In genomic region chr3:111695584-111696213, GRCh38 we compare ENCODE assay signal across 9 cellular contexts. TPM values are rescaled to one million over a fixed set of nuclear protein-coding genes. Genes with fewer than 3 reads are reported as not detected.
DNase-seq lines count a peak whose midpoint lies in the region; ATAC-seq, FAIRE-seq and TF ChIP-seq lines count a peak whose summit lies in the region.
"Had no signal": no experiment of that assay in that cellular context is flagged by ENCODE, and none has a peak within 500 bp of the region (broad histone marks: within the 10 kb centered on the region; RNA-seq: fewer than 3 reads in every experiment).

No MANE protein-coding gene starts in this region.

- DNase-seq in HepG2 (ENCODE audit: low spot score) (peak; percentile 15), right lobe of liver (no peak), SW 1271 (lab: John Stamatoyannopoulos, UW) (peak; percentile 23 to 85), fibroblast of mammary gland (ENCODE audit: low read depth) (peak; percentile 79), urothelium cell line (ENCODE audit: low spot score) (peak; percentile 63), NCI-H187 treated with DMSO at 0.1 percent for 48 hours (lab: John Stamatoyannopoulos, UW) (no peak), NCI-H1694 treated with DMSO at 0.1 percent for 48 hours (lab: John Stamatoyannopoulos, UW) (no peak)

- no peaks in the 10 kb centered on the region for H3K36me3 ChIP-seq in HepG2 (replicated peaks in 1 of 2; ENCODE audit: control insufficient read depth in 1 of 2, insufficient read depth in 2 of 2, low read length in 2 of 2)
- H3K36me3 ChIP-seq in right lobe of liver, result no peaks in the 10 kb centered on the region
- H3K36me3 ChIP-seq: gastroesophageal sphincter had no signal

- TF ChIP-seq EP300 in HepG2 (IDR thresholded peaks at IDR 0.05; ENCODE audit: low read depth in 2 of 2, low read length in 2 of 2) (no peak), HepG2 (CRISPR knock-in tag; IDR thresholded peaks at IDR 0.05; ENCODE audit: borderline replicate concordance) (no peak)

- no peak for FAIRE-seq in HepG2 (lab: Jason Lieb, UNC)
- FAIRE-seq in urothelium cell line (lab: Jason Lieb, UNC), result peak; percentile 65

- no TSS peak for BruUV-seq in HepG2 (replicated peaks; lab: Mats Ljungman, UMichigan)

- no peaks in the 10 kb centered on the region for H3K79me2 ChIP-seq in HepG2 (ENCODE audit: insufficient read depth, low read length)

- POLR2A ChIA-PET in HepG2 (lab: Yijun Ruan, JAX), result no interaction called here

- TF ChIP-seq CTCF in HepG2 (CRISPR knock-in tag; IDR thresholded peaks at IDR 0.05) (no peak), right lobe of liver (IDR thresholded peaks at IDR 0.05) (no peak), fibroblast of mammary gland (conservative IDR thresholded peaks at IDR 0.05; ENCODE audit: control insufficient read depth, insufficient read depth, low read depth, low read length) (no peak)

- H3K27ac ChIP-seq in HepG2 (ENCODE audit: extremely low read length, insufficient read depth, low read length) (no peak overlapping the region), right lobe of liver (no peak overlapping the region)
- H3K27ac ChIP-seq: gastroesophageal sphincter had no signal

- in situ Hi-C loops in HepG2 (cut with HindIII; ENCODE audit: extremely low pct_ligation_motif_present, low pct_unique_long_range_greater_than_20kb), result no loop called here

- CTCF ChIA-PET in HepG2 (lab: Yijun Ruan, JAX; ENCODE audit: low intra/inter-chr PET ratio, low total read pairs), result no interaction called here

- H3K9ac ChIP-seq in HepG2 (ENCODE audit: insufficient read depth, low read depth, low read length), result no peak overlapping the region

- no peaks in the 10 kb centered on the region for H3K9me3 ChIP-seq in HepG2 (ENCODE audit: low read length)
- no peaks in the 10 kb centered on the region for H3K9me3 ChIP-seq in right lobe of liver
- H3K9me3 ChIP-seq: gastroesophageal sphincter had no signal

- H3K27me3 ChIP-seq in HepG2 (ENCODE audit: control insufficient read depth in 1 of 2, insufficient read depth in 2 of 2, low read length in 2 of 2), result no peaks in the 10 kb centered on the region
- no peaks in the 10 kb centered on the region for H3K27me3 ChIP-seq in right lobe of liver
- H3K27me3 ChIP-seq: gastroesophageal sphincter had no signal

- TF ChIP-seq POLR2A in HepG2 (IDR thresholded peaks at IDR 0.05; ENCODE audit: insufficient read depth in 1 of 2, low read depth in 2 of 2, low read length in 2 of 2), result no peak
- no peak for TF ChIP-seq POLR2A in right lobe of liver (IDR thresholded peaks at IDR 0.05)

- intact Hi-C loops in HepG2 (cut with micrococcal nuclease; ENCODE audit: unreplicated experiment), result no loop called here
- intact Hi-C loops in right lobe of liver (cut with DNase I), result no loop called here

- H4K20me1 ChIP-seq in HepG2 (ENCODE audit: insufficient read depth, low read length), result no peaks in the 10 kb centered on the region

- no peaks in the 10 kb centered on the region for H3K4me1 ChIP-seq in HepG2 (ENCODE audit: insufficient read depth, low read length)
- no peaks in the 10 kb centered on the region for H3K4me1 ChIP-seq in right lobe of liver
- H3K4me1 ChIP-seq: gastroesophageal sphincter had no signal

- H3K4me2 ChIP-seq in HepG2 (ENCODE audit: low read depth, low read length), result no peak overlapping the region

- ATAC-seq in HepG2 (no peak), right lobe of liver (no peak), HG02885 (IDR thresholded peaks at IDR 0.05; ENCODE audit: poor library complexity, unreplicated experiment) (no peak)
- ATAC-seq: gastroesophageal sphincter had no signal

- no peak for TF ChIP-seq RAD21 in HepG2 (CRISPR knock-in tag; IDR thresholded peaks at IDR 0.05)

- H2AFZ ChIP-seq in HepG2 (ENCODE audit: low read length), result no peak overlapping the region

- H3K4me3 ChIP-seq in HepG2 (replicated peaks in 1 of 3; ENCODE audit: insufficient read depth in 1 of 3, low read depth in 2 of 3, low read length in 3 of 3), result no peak overlapping the region
- H3K4me3 ChIP-seq in right lobe of liver, result no peak overlapping the region
- H3K4me3 ChIP-seq in fibroblast of mammary gland (ENCODE audit: control insufficient read depth, low read depth, low read length), result no peak overlapping the region
- H3K4me3 ChIP-seq: gastroesophageal sphincter had no signal

- WGBS in HepG2 (ENCODE audit: low lambda C conversion rate), result 88% methylated on average over 1 of the region's 2 CpGs
- 38% methylated on average over 2 of the region's 2 CpGs for WGBS in right lobe of liver (ENCODE audit: insufficient coverage, low coverage, low lambda C conversion rate, missing lambda C conversion rate)

TF ChIP-seq in HepG2, 621 proteins besides CTCF, POLR2A, EP300 and RAD21:
- TF ChIP-seq FOSL2 (CRISPR knock-in tag; IDR thresholded peaks at IDR 0.05), result peak; percentile 28; the same call in 1 of the 2 replicates
- TF ChIP-seq ZNF713 (CRISPR knock-in tag; IDR thresholded peaks at IDR 0.05), result no peak
- TF ChIP-seq E2F2 (CRISPR knock-in tag; IDR thresholded peaks at IDR 0.05; ENCODE audit: borderline replicate concordance), result no peak
- TF ChIP-seq ZNF362 (CRISPR knock-in tag; IDR thresholded peaks at IDR 0.05; ENCODE audit: borderline replicate concordance), result no peak
- no peak for TF ChIP-seq CREM (IDR thresholded peaks at IDR 0.05)
- no peak for TF ChIP-seq CREM (CRISPR knock-in tag; IDR thresholded peaks at IDR 0.05)

RNA-seq across cellular contexts. Expression of gene PLCXD2, which starts 21.2 kb away (rescaled TPM):
- total RNA-seq in HepG2 (2016; rRNA removed; fragmentation: Illumina TruSeq; extraction: Trizol) (23.5 and 29.1 TPM in 2 replicates), right lobe of liver (10 to 100 TPM in 4 of 6 experiments, 1 to 10 TPM in 2; 7.1 to 27.3 (median 17.2) TPM)
- total RNA-seq in HepG2 (2016; cell fraction: cytosol; rRNA removed; fragmentation: Illumina TruSeq; extraction: Trizol; ENCODE audit: low read depth), result 9.1 and 11.9 TPM in 2 replicates
- 21.6 and 24.6 TPM in 2 replicates for total RNA-seq in HepG2 (2016; cell fraction: insoluble cytoplasmic fraction; rRNA removed; fragmentation: Illumina TruSeq; extraction: Trizol)
- total RNA-seq in HepG2 (2016; cell fraction: membrane; rRNA removed; fragmentation: Illumina TruSeq; extraction: Trizol), result 18.7 and 18.8 TPM in 2 replicates
- 27.0 and 27.2 TPM in 2 replicates for total RNA-seq in HepG2 (2016; cell fraction: nucleus; rRNA removed; fragmentation: Illumina TruSeq; extraction: Trizol)
- 4.7 and 4.8 TPM in 2 replicates for polyA plus RNA-seq in HepG2 (2011; rRNA removed)
- polyA plus RNA-seq in HepG2 (2011; cell fraction: cytosol; rRNA removed), result 4.7 and 6.8 TPM in 2 replicates
- 2.9 and 3.5 TPM in 2 replicates for polyA plus RNA-seq in HepG2 (2011; cell fraction: nucleus; rRNA removed)
- 7.1 and 11.5 TPM in 2 replicates for polyA plus RNA-seq in HepG2 (2012)
- polyA plus RNA-seq in HepG2 (2016; cell fraction: cytosol; fragmentation: Illumina TruSeq; extraction: Trizol; ENCODE audit: low read depth), result 9.5 and 11.8 TPM in 2 replicates
- polyA plus RNA-seq in HepG2 (2016; cell fraction: insoluble cytoplasmic fraction; fragmentation: Illumina TruSeq; extraction: Trizol; ENCODE audit: low read depth), result 17.7 and 19.9 TPM in 2 replicates
- polyA plus RNA-seq in HepG2 (2016; cell fraction: membrane; fragmentation: Illumina TruSeq; extraction: Trizol; ENCODE audit: low read depth), result 14.0 and 14.3 TPM in 2 replicates
- 8.6 and 9.9 TPM in 2 replicates for polyA plus RNA-seq in HepG2 (2016; cell fraction: nucleus; fragmentation: Illumina TruSeq; extraction: Trizol; ENCODE audit: insufficient read depth, low read depth)
- polyA minus RNA-seq in HepG2 (2011; rRNA and poly(A)+ RNA removed; ENCODE audit: low replicate concordance), result 3.4 and 6.0 TPM in 2 replicates
- 0.49 and 2.7 TPM in 2 replicates for polyA minus RNA-seq in HepG2 (2011; cell fraction: cytosol; rRNA and poly(A)+ RNA removed)
- polyA minus RNA-seq in HepG2 (2011; cell fraction: nucleus; rRNA and poly(A)+ RNA removed), result 62.8 and 86.4 TPM in 2 replicates

Comparison
In these comparisons a context has a peak if more than half of its experiments do, and no peak if none do; other contexts are left out.
1. DNase-seq: peak in HepG2 (single experiment), SW 1271 (2 of 2), fibroblast of mammary gland (single experiment) and urothelium cell line (single experiment); none in right lobe of liver (0 of 3), NCI-H187 treated with DMSO at 0.1 percent for 48 hours (single experiment) and NCI-H1694 treated with DMSO at 0.1 percent for 48 hours (single experiment).